1 cellular context compared by ENCODE assay signal in the genomic region with DNA sequence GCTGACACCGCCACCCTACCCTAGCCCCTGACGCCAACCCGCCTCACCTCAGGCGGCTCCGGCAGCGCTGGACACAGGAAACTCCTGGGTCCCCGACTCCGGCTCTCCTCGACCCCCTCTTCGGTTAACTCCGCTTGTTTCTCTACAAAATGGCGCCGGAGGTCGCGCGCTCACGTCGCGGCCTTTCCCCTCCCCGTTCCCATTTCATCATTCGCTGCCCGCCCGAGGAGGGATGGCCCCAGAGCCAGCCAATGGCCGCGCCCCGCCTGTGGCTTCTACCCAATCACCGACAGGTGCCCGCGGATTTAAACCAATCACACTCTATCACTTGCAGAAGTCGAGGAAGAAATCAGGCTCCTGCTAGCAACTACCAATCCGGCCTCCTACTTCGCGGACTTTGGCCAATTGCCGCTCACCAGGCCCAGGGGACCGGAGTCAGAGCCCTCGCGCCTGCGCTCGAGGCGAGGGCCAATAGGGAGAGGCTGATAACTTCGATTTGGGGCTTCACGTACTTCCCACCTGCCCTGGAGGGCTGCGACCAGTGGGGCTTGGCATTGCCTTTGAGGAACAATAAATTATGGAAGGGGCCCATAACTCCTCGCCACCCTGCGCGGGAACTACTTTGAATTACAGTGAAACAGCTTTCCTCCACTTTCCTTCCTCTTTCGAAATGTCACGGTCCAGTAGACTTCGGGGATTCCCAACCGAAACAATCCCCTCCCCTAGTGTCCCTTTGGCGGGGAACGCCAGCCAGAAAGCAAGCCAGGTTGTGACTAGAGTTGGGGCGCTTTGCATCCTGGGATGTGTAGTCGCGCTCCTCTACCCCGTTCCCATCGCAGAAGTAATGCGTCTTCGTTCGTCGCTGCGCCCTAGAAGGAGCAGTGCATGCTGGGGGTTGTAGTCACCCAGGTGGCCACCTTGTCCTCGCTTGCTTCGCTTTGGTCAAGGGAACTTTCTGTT.
A peak's percentile ranks its signal among the peaks of the same experiment; 100 is the strongest.
TF ChIP-seq lines count a peak whose summit lies in the region.

A gene (minus strand): TSS at position 146 of the 960 bp plus-strand sequence. CDS start 30,489 bp downstream, outside the sequence.

TF ChIP-seq in HepG2, 621 proteins besides CTCF, POLR2A, EP300 and RAD21 (continued from another document and continues in another):
- TF ChIP-seq, protein P1, sequence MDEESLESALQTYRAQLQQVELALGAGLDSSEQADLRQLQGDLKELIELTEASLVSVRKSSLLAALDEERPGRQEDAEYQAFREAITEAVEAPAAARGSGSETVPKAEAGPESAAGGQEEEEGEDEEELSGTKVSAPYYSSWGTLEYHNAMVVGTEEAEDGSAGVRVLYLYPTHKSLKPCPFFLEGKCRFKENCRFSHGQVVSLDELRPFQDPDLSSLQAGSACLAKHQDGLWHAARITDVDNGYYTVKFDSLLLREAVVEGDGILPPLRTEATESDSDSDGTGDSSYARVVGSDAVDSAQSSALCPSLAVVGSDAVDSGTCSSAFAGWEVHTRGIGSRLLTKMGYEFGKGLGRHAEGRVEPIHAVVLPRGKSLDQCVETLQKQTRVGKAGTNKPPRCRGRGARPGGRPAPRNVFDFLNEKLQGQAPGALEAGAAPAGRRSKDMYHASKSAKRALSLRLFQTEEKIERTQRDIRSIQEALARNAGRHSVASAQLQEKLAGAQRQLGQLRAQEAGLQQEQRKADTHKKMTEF (CRISPR knock-in tag; IDR thresholded peaks at IDR 0.05), result peak; percentile 77
- TF ChIP-seq GATAD1 (CRISPR knock-in tag; IDR thresholded peaks at IDR 0.05) (peak; percentile 93), ZNF331 (CRISPR knock-in tag; IDR thresholded peaks at IDR 0.05) (peak; percentile 34), RBM22 (optimal IDR thresholded peaks at IDR 0.05; ENCODE audit: low read length) (no peak), ZBTB38 (CRISPR knock-in tag; IDR thresholded peaks at IDR 0.05) (peak; percentile 67), MYNN (CRISPR knock-in tag; IDR thresholded peaks at IDR 0.05; ENCODE audit: low read depth) (no peak; the same call in 1 of the 2 replicates), TEAD2 (CRISPR knock-in tag; IDR thresholded peaks at IDR 0.05) (peak; percentile 63; the same call in 1 of the 2 replicates), U2AF1 (optimal IDR thresholded peaks at IDR 0.05; ENCODE audit: low read depth, low read length) (no peak), ZNF326 (CRISPR knock-in tag; IDR thresholded peaks at IDR 0.05; ENCODE audit: borderline replicate concordance) (0 out of 2 replicates have a peak, but pooled peaks have one; percentile 31), ZNF775 (CRISPR knock-in tag; IDR thresholded peaks at IDR 0.05; ENCODE audit: borderline replicate concordance) (no peak), DR1 (CRISPR knock-in tag; IDR thresholded peaks at IDR 0.05) (peak; percentile 57), ZNF543 (CRISPR knock-in tag; IDR thresholded peaks at IDR 0.05) (peak; percentile 75; the same call in 1 of the 2 replicates), HOXA7 (CRISPR knock-in tag; IDR thresholded peaks at IDR 0.05) (no peak), MATR3 (CRISPR knock-in tag; IDR thresholded peaks at IDR 0.05) (no peak), ZBTB1 (CRISPR knock-in tag; IDR thresholded peaks at IDR 0.05; ENCODE audit: borderline replicate concordance) (no peak), GABPA (IDR thresholded peaks at IDR 0.05; ENCODE audit: low read depth, low read length) (no peak; the same call in 1 of the 2 replicates), GABPA (CRISPR knock-in tag; IDR thresholded peaks at IDR 0.05; ENCODE audit: low read depth) (peak; percentile 84), MXI1 (IDR thresholded peaks at IDR 0.05; ENCODE audit: borderline replicate concordance, low read depth, low read length) (peak; percentile 90; the same call in 2 of the 3 replicates), ISL2 (CRISPR knock-in tag; IDR thresholded peaks at IDR 0.05) (peak; percentile 17), ZKSCAN8 (CRISPR knock-in tag; IDR thresholded peaks at IDR 0.05; ENCODE audit: borderline replicate concordance) (peak; percentile 32; the same call in 1 of the 2 replicates), IRF2 (CRISPR knock-in tag; IDR thresholded peaks at IDR 0.05) (peak; percentile 99), CHD2 (IDR thresholded peaks at IDR 0.05; ENCODE audit: low read depth, low read length) (peak; percentile 72), ZKSCAN1 (IDR thresholded peaks at IDR 0.05; ENCODE audit: low read length) (no peak), ZNF329 (CRISPR knock-in tag; IDR thresholded peaks at IDR 0.05; ENCODE audit: low read depth) (peak; percentile 27; the same call in 1 of the 2 replicates), POLR2G (IDR thresholded peaks at IDR 0.05; ENCODE audit: low read depth, low read length) (peak; percentile 96)
- TF ChIP-seq, protein P2, sequence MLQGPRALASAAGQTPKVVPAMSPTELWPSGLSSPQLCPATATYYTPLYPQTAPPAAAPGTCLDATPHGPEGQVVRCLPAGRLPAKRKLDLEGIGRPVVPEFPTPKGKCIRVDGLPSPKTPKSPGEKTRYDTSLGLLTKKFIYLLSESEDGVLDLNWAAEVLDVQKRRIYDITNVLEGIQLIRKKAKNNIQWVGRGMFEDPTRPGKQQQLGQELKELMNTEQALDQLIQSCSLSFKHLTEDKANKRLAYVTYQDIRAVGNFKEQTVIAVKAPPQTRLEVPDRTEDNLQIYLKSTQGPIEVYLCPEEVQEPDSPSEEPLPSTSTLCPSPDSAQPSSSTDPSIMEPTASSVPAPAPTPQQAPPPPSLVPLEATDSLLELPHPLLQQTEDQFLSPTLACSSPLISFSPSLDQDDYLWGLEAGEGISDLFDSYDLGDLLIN (CRISPR knock-in tag; IDR thresholded peaks at IDR 0.05; ENCODE audit: borderline replicate concordance), result no peak; the same call in none of the 2 replicates
- TF ChIP-seq, protein P3, sequence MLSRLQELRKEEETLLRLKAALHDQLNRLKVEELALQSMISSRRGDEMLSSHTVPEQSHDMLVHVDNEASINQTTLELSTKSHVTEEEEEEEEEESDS (CRISPR knock-in tag; IDR thresholded peaks at IDR 0.05; ENCODE audit: borderline replicate concordance), result peak; percentile 97
- TF ChIP-seq, protein P4, sequence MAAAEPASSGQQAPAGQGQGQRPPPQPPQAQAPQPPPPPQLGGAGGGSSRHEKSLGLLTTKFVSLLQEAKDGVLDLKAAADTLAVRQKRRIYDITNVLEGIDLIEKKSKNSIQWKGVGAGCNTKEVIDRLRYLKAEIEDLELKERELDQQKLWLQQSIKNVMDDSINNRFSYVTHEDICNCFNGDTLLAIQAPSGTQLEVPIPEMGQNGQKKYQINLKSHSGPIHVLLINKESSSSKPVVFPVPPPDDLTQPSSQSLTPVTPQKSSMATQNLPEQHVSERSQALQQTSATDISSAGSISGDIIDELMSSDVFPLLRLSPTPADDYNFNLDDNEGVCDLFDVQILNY (CRISPR knock-in tag; conservative IDR thresholded peaks at IDR 0.05), result peak; percentile 79
- TF ChIP-seq, protein P5, sequence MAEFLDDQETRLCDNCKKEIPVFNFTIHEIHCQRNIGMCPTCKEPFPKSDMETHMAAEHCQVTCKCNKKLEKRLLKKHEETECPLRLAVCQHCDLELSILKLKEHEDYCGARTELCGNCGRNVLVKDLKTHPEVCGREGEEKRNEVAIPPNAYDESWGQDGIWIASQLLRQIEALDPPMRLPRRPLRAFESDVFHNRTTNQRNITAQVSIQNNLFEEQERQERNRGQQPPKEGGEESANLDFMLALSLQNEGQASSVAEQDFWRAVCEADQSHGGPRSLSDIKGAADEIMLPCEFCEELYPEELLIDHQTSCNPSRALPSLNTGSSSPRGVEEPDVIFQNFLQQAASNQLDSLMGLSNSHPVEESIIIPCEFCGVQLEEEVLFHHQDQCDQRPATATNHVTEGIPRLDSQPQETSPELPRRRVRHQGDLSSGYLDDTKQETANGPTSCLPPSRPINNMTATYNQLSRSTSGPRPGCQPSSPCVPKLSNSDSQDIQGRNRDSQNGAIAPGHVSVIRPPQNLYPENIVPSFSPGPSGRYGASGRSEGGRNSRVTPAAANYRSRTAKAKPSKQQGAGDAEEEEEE (CRISPR knock-in tag; IDR thresholded peaks at IDR 0.05; ENCODE audit: borderline replicate concordance), result 0 out of 2 replicates have a peak, but pooled peaks have one; percentile 70
- TF ChIP-seq, protein P6, sequence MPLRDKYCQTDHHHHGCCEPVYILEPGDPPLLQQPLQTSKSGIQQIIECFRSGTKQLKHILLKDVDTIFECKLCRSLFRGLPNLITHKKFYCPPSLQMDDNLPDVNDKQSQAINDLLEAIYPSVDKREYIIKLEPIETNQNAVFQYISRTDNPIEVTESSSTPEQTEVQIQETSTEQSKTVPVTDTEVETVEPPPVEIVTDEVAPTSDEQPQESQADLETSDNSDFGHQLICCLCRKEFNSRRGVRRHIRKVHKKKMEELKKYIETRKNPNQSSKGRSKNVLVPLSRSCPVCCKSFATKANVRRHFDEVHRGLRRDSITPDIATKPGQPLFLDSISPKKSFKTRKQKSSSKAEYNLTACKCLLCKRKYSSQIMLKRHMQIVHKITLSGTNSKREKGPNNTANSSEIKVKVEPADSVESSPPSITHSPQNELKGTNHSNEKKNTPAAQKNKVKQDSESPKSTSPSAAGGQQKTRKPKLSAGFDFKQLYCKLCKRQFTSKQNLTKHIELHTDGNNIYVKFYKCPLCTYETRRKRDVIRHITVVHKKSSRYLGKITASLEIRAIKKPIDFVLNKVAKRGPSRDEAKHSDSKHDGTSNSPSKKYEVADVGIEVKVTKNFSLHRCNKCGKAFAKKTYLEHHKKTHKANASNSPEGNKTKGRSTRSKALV (CRISPR knock-in tag; IDR thresholded peaks at IDR 0.05), result no peak
- TF ChIP-seq, protein P7, sequence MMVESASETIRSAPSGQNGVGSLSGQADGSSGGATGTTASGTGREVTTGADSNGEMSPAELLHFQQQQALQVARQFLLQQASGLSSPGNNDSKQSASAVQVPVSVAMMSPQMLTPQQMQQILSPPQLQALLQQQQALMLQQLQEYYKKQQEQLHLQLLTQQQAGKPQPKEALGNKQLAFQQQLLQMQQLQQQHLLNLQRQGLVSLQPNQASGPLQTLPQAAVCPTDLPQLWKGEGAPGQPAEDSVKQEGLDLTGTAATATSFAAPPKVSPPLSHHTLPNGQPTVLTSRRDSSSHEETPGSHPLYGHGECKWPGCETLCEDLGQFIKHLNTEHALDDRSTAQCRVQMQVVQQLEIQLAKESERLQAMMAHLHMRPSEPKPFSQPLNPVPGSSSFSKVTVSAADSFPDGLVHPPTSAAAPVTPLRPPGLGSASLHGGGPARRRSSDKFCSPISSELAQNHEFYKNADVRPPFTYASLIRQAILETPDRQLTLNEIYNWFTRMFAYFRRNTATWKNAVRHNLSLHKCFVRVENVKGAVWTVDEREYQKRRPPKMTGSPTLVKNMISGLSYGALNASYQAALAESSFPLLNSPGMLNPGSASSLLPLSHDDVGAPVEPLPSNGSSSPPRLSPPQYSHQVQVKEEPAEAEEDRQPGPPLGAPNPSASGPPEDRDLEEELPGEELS (CRISPR knock-in tag; IDR thresholded peaks at IDR 0.05), result no peak
- TF ChIP-seq, protein P8, sequence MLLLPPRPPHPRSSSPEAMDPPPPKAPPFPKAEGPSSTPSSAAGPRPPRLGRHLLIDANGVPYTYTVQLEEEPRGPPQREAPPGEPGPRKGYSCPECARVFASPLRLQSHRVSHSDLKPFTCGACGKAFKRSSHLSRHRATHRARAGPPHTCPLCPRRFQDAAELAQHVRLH (CRISPR knock-in tag; IDR thresholded peaks at IDR 0.05; ENCODE audit: borderline replicate concordance, low read depth), result peak; percentile 89
- TF ChIP-seq, protein P9, sequence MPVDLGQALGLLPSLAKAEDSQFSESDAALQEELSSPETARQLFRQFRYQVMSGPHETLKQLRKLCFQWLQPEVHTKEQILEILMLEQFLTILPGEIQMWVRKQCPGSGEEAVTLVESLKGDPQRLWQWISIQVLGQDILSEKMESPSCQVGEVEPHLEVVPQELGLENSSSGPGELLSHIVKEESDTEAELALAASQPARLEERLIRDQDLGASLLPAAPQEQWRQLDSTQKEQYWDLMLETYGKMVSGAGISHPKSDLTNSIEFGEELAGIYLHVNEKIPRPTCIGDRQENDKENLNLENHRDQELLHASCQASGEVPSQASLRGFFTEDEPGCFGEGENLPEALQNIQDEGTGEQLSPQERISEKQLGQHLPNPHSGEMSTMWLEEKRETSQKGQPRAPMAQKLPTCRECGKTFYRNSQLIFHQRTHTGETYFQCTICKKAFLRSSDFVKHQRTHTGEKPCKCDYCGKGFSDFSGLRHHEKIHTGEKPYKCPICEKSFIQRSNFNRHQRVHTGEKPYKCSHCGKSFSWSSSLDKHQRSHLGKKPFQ (CRISPR knock-in tag; IDR thresholded peaks at IDR 0.05; ENCODE audit: insufficient replicate concordance), result peak; percentile 77
- TF ChIP-seq, protein P10, sequence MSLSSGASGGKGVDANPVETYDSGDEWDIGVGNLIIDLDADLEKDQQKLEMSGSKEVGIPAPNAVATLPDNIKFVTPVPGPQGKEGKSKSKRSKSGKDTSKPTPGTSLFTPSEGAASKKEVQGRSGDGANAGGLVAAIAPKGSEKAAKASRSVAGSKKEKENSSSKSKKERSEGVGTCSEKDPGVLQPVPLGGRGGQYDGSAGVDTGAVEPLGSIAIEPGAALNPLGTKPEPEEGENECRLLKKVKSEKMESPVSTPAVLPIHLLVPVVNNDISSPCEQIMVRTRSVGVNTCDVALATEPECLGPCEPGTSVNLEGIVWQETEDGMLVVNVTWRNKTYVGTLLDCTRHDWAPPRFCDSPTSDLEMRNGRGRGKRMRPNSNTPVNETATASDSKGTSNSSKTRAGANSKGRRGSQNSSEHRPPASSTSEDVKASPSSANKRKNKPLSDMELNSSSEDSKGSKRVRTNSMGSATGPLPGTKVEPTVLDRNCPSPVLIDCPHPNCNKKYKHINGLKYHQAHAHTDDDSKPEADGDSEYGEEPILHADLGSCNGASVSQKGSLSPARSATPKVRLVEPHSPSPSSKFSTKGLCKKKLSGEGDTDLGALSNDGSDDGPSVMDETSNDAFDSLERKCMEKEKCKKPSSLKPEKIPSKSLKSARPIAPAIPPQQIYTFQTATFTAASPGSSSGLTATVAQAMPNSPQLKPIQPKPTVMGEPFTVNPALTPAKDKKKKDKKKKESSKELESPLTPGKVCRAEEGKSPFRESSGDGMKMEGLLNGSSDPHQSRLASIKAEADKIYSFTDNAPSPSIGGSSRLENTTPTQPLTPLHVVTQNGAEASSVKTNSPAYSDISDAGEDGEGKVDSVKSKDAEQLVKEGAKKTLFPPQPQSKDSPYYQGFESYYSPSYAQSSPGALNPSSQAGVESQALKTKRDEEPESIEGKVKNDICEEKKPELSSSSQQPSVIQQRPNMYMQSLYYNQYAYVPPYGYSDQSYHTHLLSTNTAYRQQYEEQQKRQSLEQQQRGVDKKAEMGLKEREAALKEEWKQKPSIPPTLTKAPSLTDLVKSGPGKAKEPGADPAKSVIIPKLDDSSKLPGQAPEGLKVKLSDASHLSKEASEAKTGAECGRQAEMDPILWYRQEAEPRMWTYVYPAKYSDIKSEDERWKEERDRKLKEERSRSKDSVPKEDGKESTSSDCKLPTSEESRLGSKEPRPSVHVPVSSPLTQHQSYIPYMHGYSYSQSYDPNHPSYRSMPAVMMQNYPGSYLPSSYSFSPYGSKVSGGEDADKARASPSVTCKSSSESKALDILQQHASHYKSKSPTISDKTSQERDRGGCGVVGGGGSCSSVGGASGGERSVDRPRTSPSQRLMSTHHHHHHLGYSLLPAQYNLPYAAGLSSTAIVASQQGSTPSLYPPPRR (CRISPR knock-in tag; IDR thresholded peaks at IDR 0.05; ENCODE audit: borderline replicate concordance), result 0 out of 2 replicates have a peak, but pooled peaks have one; percentile 12
